ENCODE assay signal across 1 cellular context in the genomic region with DNA sequence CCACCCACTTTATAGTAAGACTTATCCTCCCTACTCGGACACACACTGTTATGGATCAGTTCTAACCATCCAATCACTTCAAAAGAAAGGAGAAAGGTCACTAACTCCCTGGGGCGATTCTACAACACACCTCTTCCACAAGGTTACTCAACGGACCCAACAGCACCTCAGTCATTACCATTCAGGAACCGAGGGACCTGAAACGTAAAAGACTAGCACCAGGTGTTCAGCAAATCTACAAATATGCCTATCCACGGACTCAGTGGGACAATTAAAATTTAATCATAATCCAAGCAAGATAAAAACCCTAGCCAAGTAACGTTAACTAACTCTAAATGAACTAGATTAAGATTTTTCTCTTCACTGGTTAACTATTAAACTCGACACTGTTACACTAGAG.
TF ChIP-seq lines count a peak whose summit lies in the region.

No MANE protein-coding gene starts in this region.

TF ChIP-seq in endothelial cell of umbilical vein, 7 proteins besides CTCF, POLR2A, EP300 and RAD21:
- no peak for TF ChIP-seq GATA2 (IDR thresholded peaks at IDR 0.05; ENCODE audit: insufficient read depth, insufficient read length, low read depth, low read length)
- TF ChIP-seq MAX (IDR thresholded peaks at IDR 0.05; ENCODE audit: insufficient read depth, insufficient read length), result no peak
- no peak for TF ChIP-seq POLR2AphosphoS5 (IDR thresholded peaks at IDR 0.05; ENCODE audit: insufficient read depth, low read depth, low read length)
- no peak for TF ChIP-seq EZH2 (IDR thresholded peaks at IDR 0.05; ENCODE audit: borderline replicate concordance, low read depth, low read length, severe bottlenecking)
- no peak for TF ChIP-seq FOS (IDR thresholded peaks at IDR 0.05; ENCODE audit: borderline replicate concordance, insufficient read depth, low read length)
- TF ChIP-seq JUN (IDR thresholded peaks at IDR 0.05; ENCODE audit: borderline replicate concordance, insufficient read depth, insufficient read length, low read depth), result no peak
- no peak for TF ChIP-seq MYC (IDR thresholded peaks at IDR 0.05; ENCODE audit: low read depth, low read length)
